Comparison of ENCODE assay signal across 11 cellular contexts in the genomic region with DNA sequence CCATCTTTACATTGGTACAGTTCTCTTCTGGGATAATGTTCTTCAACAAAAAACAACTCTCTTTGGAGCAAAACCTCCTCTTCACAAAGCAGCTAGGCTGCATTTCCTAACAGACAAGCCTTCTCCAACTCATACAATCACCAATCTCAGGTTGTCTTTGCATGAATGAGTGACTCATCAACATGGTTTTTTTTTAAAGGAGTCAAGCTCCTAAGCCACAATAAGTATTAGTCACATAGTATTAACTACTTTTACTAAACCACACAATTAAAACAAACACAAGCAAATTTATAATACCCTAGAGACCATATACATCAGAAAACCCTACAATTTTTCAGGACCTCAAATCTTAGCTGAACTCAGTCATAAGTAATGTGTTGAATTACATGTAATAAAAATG.
DNase-seq lines count a peak whose midpoint lies in the region; ATAC-seq and TF ChIP-seq lines count a peak whose summit lies in the region.
"Had no signal": no experiment of that assay in that cellular context is flagged by ENCODE, and none has a peak within 500 bp of the region (broad histone marks: within the 10 kb centered on the region; RNA-seq: fewer than 3 reads in every experiment).

No MANE protein-coding gene starts in this region.

- peaks cover 6% of the 10 kb centered on the region for H3K4me1 ChIP-seq in suprapubic skin

- H3K27me3 ChIP-seq in suprapubic skin, result no peaks in the 10 kb centered on the region

- no peaks in the 10 kb centered on the region for H3K36me3 ChIP-seq in suprapubic skin

- TF ChIP-seq EP300 in suprapubic skin (IDR thresholded peaks at IDR 0.05), result no peak

- no peaks in the 10 kb centered on the region for H3K4me1 Mint-ChIP-seq in nephron progenitor cell
- H3K4me1 Mint-ChIP-seq: activated naive CD8-positive, alpha-beta T cell treated with anti-CD3 and anti-CD28 coated beads, Interleukin-2, amount 10 ng/mL, durations not matched to agents 7 days and 5 days had no signal

- no peak overlapping the region for H3K4me3 Mint-ChIP-seq in nephron progenitor cell
- H3K4me3 Mint-ChIP-seq: activated naive CD8-positive, alpha-beta T cell treated with anti-CD3 and anti-CD28 coated beads, Interleukin-2, amount 10 ng/mL, durations not matched to agents 7 days and 5 days had no signal

- peak; percentile 92 for DNase-seq in ELR (ENCODE audit: low read depth)
- DNase-seq in LHCN-M2 (ENCODE audit: low read depth), result peak; percentile 91
- peak; percentile 84 for DNase-seq in choroid plexus epithelial cell (ENCODE audit: low read depth)
- no peak for DNase-seq in nephron progenitor cell
- no peak for DNase-seq in suprapubic skin (ENCODE audit: low spot score in 2 of 2)
- no peak for DNase-seq in activated effector memory CD4-positive, alpha-beta T cell treated with Interleukin-2 at 50 U/mL for 16 hours
- DNase-seq in amygdala (lab: John Stamatoyannopoulos, UW), result no peak
- DNase-seq: activated naive CD8-positive, alpha-beta T cell treated with anti-CD3 and anti-CD28 coated beads, Interleukin-2, amount 10 ng/mL, durations not matched to agents 7 days and 5 days; NCI-H1436; stimulated activated CD4-positive, alpha-beta T cell treated with anti-CD3 and anti-CD28 coated beads, Interleukin-15, amount 100 ng/mL, for 24 hours had no signal

- no peak overlapping the region for H3K4me3 ChIP-seq in choroid plexus epithelial cell (ENCODE audit: low read depth, low read length)
- H3K4me3 ChIP-seq in suprapubic skin, result no peak overlapping the region

- ATAC-seq in HG03520 (IDR thresholded peaks at IDR 0.05; ENCODE audit: unreplicated experiment), result no peak

- peak overlapping the region; percentile 58 for H3K27ac Mint-ChIP-seq in nephron progenitor cell
- H3K27ac Mint-ChIP-seq: activated naive CD8-positive, alpha-beta T cell treated with anti-CD3 and anti-CD28 coated beads, Interleukin-2, amount 10 ng/mL, durations not matched to agents 7 days and 5 days had no signal

- peaks cover 5% of the 10 kb centered on the region for H3K27me3 Mint-ChIP-seq in nephron progenitor cell (ENCODE audit: low read depth, poor library complexity)
- H3K27me3 Mint-ChIP-seq: activated naive CD8-positive, alpha-beta T cell treated with anti-CD3 and anti-CD28 coated beads, Interleukin-2, amount 10 ng/mL, durations not matched to agents 7 days and 5 days had no signal

- no peak for TF ChIP-seq CTCF in choroid plexus epithelial cell (conservative IDR thresholded peaks at IDR 0.05; ENCODE audit: low read depth, low read length)
- TF ChIP-seq CTCF in nephron progenitor cell (IDR thresholded peaks at IDR 0.05), result no peak
- TF ChIP-seq CTCF in suprapubic skin (IDR thresholded peaks at IDR 0.05), result no peak

- peaks cover 23% of the 10 kb centered on the region for H3K36me3 Mint-ChIP-seq in nephron progenitor cell (ENCODE audit: low read depth)

- H3K9me3 Mint-ChIP-seq in nephron progenitor cell, result peaks cover 25% of the 10 kb centered on the region

- no peak overlapping the region for H3K27ac ChIP-seq in suprapubic skin

- TF ChIP-seq POLR2A in suprapubic skin (IDR thresholded peaks at IDR 0.05), result no peak

- no peaks in the 10 kb centered on the region for H3K9me3 ChIP-seq in suprapubic skin

Comparison
In these comparisons a context has a peak if more than half of its experiments do, and no peak if none do; other contexts are left out.
1. DNase-seq: peak in ELR (single experiment), LHCN-M2 (single experiment) and choroid plexus epithelial cell (single experiment); none in nephron progenitor cell (single experiment), suprapubic skin (0 of 2), activated effector memory CD4-positive, alpha-beta T cell treated with Interleukin-2 at 50 U/mL for 16 hours (single experiment) and amygdala (0 of 56).